In genomic region chr6:150641398-150642139, GRCh38 we compare ENCODE assay signal across 1 cellular context.
TF ChIP-seq lines count a peak whose summit lies in the region.

No MANE protein-coding gene starts in this region.

TF ChIP-seq in HEK293, 187 proteins besides CTCF, POLR2A, EP300 and RAD21 (continued from another document):
- TF ChIP-seq PRDM2 (tag by site-specific recombination; IDR thresholded peaks at IDR 0.05; ENCODE audit: borderline replicate concordance): no peak
- TF ChIP-seq ZBTB1 (tag by site-specific recombination; IDR thresholded peaks at IDR 0.05): no peak
- TF ChIP-seq ZNF362 (tag by site-specific recombination; IDR thresholded peaks at IDR 0.05): peak; percentile 65
- TF ChIP-seq IKZF3 (tag by site-specific recombination; IDR thresholded peaks at IDR 0.05): 0 out of 2 replicates have a peak, but pooled peaks have one; percentile 17
- no peak for TF ChIP-seq ZNF555 (tag by site-specific recombination; conservative IDR thresholded peaks at IDR 0.05)
- TF ChIP-seq MZF1 (tag by site-specific recombination; IDR thresholded peaks at IDR 0.05; ENCODE audit: borderline replicate concordance): no peak
- TF ChIP-seq ZNF660 (tag by site-specific recombination; IDR thresholded peaks at IDR 0.05): no peak
- no peak for TF ChIP-seq ZNF792 (tag by site-specific recombination; IDR thresholded peaks at IDR 0.05)
TF ChIP-seq in HEK293: peak in this region for 10.
